8 cellular contexts compared by ENCODE assay signal in the genomic region with DNA sequence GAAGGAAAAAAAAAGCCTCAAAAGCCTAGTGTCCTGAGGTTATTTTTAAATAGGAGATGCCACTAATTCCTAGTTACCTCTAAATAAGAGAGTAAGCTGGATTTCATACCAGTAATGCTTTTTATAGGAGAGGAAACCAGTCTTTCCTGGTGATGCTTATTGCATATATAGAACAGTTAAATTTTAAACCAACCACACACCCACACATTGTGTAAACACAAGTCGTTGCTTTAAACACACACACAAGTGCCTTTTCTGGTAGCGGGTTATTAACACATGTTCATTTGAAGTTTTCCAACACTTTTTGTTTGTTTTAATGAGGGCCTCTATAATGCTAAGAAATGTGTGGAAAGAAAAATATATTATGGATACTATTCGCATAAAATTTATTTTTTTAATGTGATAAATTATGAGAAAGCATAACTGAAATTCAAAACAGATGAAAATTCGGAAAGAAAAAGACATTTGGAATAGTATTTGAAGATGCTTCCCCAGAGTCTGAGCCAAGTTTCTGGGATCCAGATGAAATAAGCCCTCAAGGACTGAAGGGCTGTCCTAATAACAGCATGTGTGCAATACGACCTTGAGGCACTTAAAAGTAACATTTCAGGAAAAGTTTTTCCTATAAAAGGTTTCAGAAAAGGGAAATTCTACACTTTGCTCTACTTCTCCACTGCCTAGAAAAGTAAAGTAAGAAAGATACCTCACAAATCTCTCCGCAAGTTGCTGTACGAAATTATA. TPM values are rescaled to one million over a fixed set of nuclear protein-coding genes. Genes with fewer than 3 reads are reported as not detected.
DNase-seq lines count a peak whose midpoint lies in the region; FAIRE-seq and TF ChIP-seq lines count a peak whose summit lies in the region.

No MANE protein-coding gene starts in this region.

- H3K9me2 ChIP-seq in hepatocyte (replicated peaks; ENCODE audit: insufficient read depth), result no peaks in the 10 kb centered on the region

- no peaks in the 10 kb centered on the region for H3K9me3 ChIP-seq in hepatocyte (ENCODE audit: low read depth)
- no peaks in the 10 kb centered on the region for H3K9me3 ChIP-seq in smooth muscle cell (replicated peaks; ENCODE audit: low read depth)

- H3K79me2 ChIP-seq in hepatocyte, result peaks cover 15% of the 10 kb centered on the region
- peaks cover 19% of the 10 kb centered on the region for H3K79me2 ChIP-seq in smooth muscle cell (ENCODE audit: low read depth)

- H3K4me3 ChIP-seq in H7 (ENCODE audit: insufficient read depth, low read depth, low read length) (peak overlapping the region; percentile 73; the same call in 1 of the 2 replicates), hepatocyte (peak overlapping the region; percentile 87), smooth muscle cell (peak overlapping the region; percentile 86)

- H3K9me3 Mint-ChIP-seq in activated CD4-positive, alpha-beta memory T cell treated with anti-CD3 and anti-CD28 coated beads for 36 hours, result no peaks in the 10 kb centered on the region

- TF ChIP-seq CTCF in hepatocyte (IDR thresholded peaks at IDR 0.05; ENCODE audit: poor library complexity) (no peak), smooth muscle cell (IDR thresholded peaks at IDR 0.05; ENCODE audit: borderline replicate concordance, insufficient read depth, poor library complexity, severe bottlenecking) (no peak)

- H2AFZ ChIP-seq in hepatocyte (peak overlapping the region; percentile 85), smooth muscle cell (ENCODE audit: low read depth) (no peak overlapping the region)

- H3K36me3 Mint-ChIP-seq in activated CD4-positive, alpha-beta memory T cell treated with anti-CD3 and anti-CD28 coated beads for 36 hours, result peaks cover 19% of the 10 kb centered on the region

- no peak for FAIRE-seq in HTR-8/SVneo (lab: Jason Lieb, UNC)

- peaks cover 24% of the 10 kb centered on the region for H3K4me1 ChIP-seq in hepatocyte (ENCODE audit: insufficient read depth)
- peaks cover 23% of the 10 kb centered on the region for H3K4me1 ChIP-seq in smooth muscle cell (ENCODE audit: low read depth)

- no peaks in the 10 kb centered on the region for H3K27me3 Mint-ChIP-seq in activated CD4-positive, alpha-beta memory T cell treated with anti-CD3 and anti-CD28 coated beads for 36 hours

- POLR2A ChIA-PET in activated CD4-positive, alpha-beta memory T cell treated with anti-CD3 and anti-CD28 coated beads for 36 hours (lab: Charles Lee), result interaction anchor here (1.4 kb wide), 1 partner anchor 13 kb away, joined by 7 read pairs; no protein-coding TSS in a partner anchor
- POLR2A ChIA-PET in HEK293T (lab: Yijun Ruan, JAX), result interaction anchor here (2.8 kb wide), 1 partner anchor 111 kb away, joined by 6 read pairs; no protein-coding TSS in a partner anchor

- H3K27me3 ChIP-seq in H7 (ENCODE audit: control insufficient read depth, insufficient read depth, low read length) (peaks cover 5% of the 10 kb centered on the region; the same call in 1 of the 2 replicates), hepatocyte (no peaks in the 10 kb centered on the region), smooth muscle cell (ENCODE audit: low read depth) (no peaks in the 10 kb centered on the region)

- CTCF ChIA-PET in activated CD4-positive, alpha-beta memory T cell treated with anti-CD3 and anti-CD28 coated beads for 36 hours (lab: Charles Lee), result interaction anchor here (1.3 to 4.9 kb wide), 2 partner anchors 112 to 131 kb away, joined by 3 to 25 read pairs; no protein-coding TSS in a partner anchor
- CTCF ChIA-PET in HEK293T (lab: Yijun Ruan, JAX), result interaction anchor here (0.6 kb wide), 1 partner anchor 10 kb away, joined by 4 read pairs; no protein-coding TSS in a partner anchor

- H3K4me3 Mint-ChIP-seq in activated CD4-positive, alpha-beta memory T cell treated with anti-CD3 and anti-CD28 coated beads for 36 hours, result peak overlapping the region; percentile 88

- intact Hi-C loops in activated CD4-positive, alpha-beta memory T cell treated with anti-CD3 and anti-CD28 coated beads for 36 hours (cut with micrococcal nuclease), result loop anchor here (1.0 to 10.0 kb wide), 8 partner anchors 34 to 1424 kb away; partner anchors contain the start of gene PAQR3

- DNase-seq in H7 (no peak), hepatocyte (ENCODE audit: low spot score) (peak; percentile 34), smooth muscle cell (lab: John Stamatoyannopoulos, UW; ENCODE audit: unreplicated experiment) (no peak), HEK293T (ENCODE audit: extremely low spot score) (no peak), T1000 (lab: John Stamatoyannopoulos, UW) (no peak), HTR-8/SVneo (ENCODE audit: insufficient read length, low spot score) (no peak), glomerular visceral epithelial cell (ENCODE audit: extremely low spot score) (no peak)
- DNase-seq in activated CD4-positive, alpha-beta memory T cell treated with anti-CD3 and anti-CD28 coated beads for 36 hours, result no peak

- H3K27ac ChIP-seq in hepatocyte (peak overlapping the region; percentile 97), smooth muscle cell (ENCODE audit: low read depth) (peak overlapping the region; percentile 84)

- peaks cover 75% of the 10 kb centered on the region for H3K4me1 Mint-ChIP-seq in activated CD4-positive, alpha-beta memory T cell treated with anti-CD3 and anti-CD28 coated beads for 36 hours (ENCODE audit: low read depth)

- peak overlapping the region; percentile 91 for H3K4me2 ChIP-seq in hepatocyte
- H3K4me2 ChIP-seq in smooth muscle cell, result peak overlapping the region; percentile 87

- WGBS in hepatocyte (ENCODE audit: low lambda C conversion rate, missing lambda C conversion rate), result 46% methylated on average over 7 of the region's 7 CpGs
- WGBS in smooth muscle cell (ENCODE audit: low lambda C conversion rate), result 48% methylated on average over 7 of the region's 7 CpGs

- H3K27ac Mint-ChIP-seq in activated CD4-positive, alpha-beta memory T cell treated with anti-CD3 and anti-CD28 coated beads for 36 hours, result peak overlapping the region; percentile 81

- H3F3A ChIP-seq in smooth muscle cell (ENCODE audit: low read depth), result peaks cover 34% of the 10 kb centered on the region

- H3K9ac ChIP-seq in smooth muscle cell (ENCODE audit: low read depth), result peak overlapping the region; percentile 85

- no peaks in the 10 kb centered on the region for H3K36me3 ChIP-seq in H7 (replicated peaks; ENCODE audit: control insufficient read depth, insufficient read depth, low read length)
- no peaks in the 10 kb centered on the region for H3K36me3 ChIP-seq in hepatocyte (replicated peaks; ENCODE audit: insufficient read depth, low read depth)
- peaks cover 3% of the 10 kb centered on the region for H3K36me3 ChIP-seq in smooth muscle cell (ENCODE audit: low read depth)

- H4K20me1 ChIP-seq in hepatocyte (ENCODE audit: insufficient read depth, poor library complexity, severe bottlenecking) (no peaks in the 10 kb centered on the region), smooth muscle cell (ENCODE audit: low read depth) (peaks cover 23% of the 10 kb centered on the region)

TF ChIP-seq in HEK293T, 16 proteins besides CTCF, POLR2A, EP300 and RAD21:
- TF ChIP-seq TARDBP (IDR thresholded peaks at IDR 0.05) (no peak), PKNOX1 (IDR thresholded peaks at IDR 0.05) (no peak), NFRKB (IDR thresholded peaks at IDR 0.05) (no peak), FOXK2 (IDR thresholded peaks at IDR 0.05) (no peak), HDGF (IDR thresholded peaks at IDR 0.05; ENCODE audit: borderline replicate concordance) (no peak), CTBP1 (IDR thresholded peaks at IDR 0.05; ENCODE audit: borderline replicate concordance) (no peak), FOXM1 (IDR thresholded peaks at IDR 0.05; ENCODE audit: borderline replicate concordance) (no peak), SP1 (IDR thresholded peaks at IDR 0.05) (no peak), ARNT (IDR thresholded peaks at IDR 0.05) (no peak), ELF4 (IDR thresholded peaks at IDR 0.05) (no peak), BHLHE40 (IDR thresholded peaks at IDR 0.05; ENCODE audit: borderline replicate concordance) (no peak), FOXA1 (IDR thresholded peaks at IDR 0.05) (no peak), LEF1 (IDR thresholded peaks at IDR 0.05; ENCODE audit: borderline replicate concordance) (no peak), SUZ12 (IDR thresholded peaks at IDR 0.05) (no peak), L3MBTL2 (conservative IDR thresholded peaks at IDR 0.05) (no peak)

RNA-seq across cellular contexts. Expression of gene ANTXR2, which starts 2.0 kb away (rescaled TPM):
- total RNA-seq in H7 (2014; rRNA removed; shearing (Covaris generic)), result 7.7 and 10.8 TPM in 2 replicates
- total RNA-seq in activated CD4-positive, alpha-beta memory T cell treated with anti-CD3 and anti-CD28 coated beads for 36 hours, result 10 to 100 TPM; 12.6 to 14.4 TPM
- total RNA-seq in hepatocyte (41.8 and 46.5 TPM in 2 replicates), smooth muscle cell (67.6 and 94.3 TPM in 2 replicates)
- polyA plus RNA-seq in hepatocyte (25.2 and 30.7 TPM in 2 replicates), smooth muscle cell (60.6 and 74.5 TPM in 2 replicates)
